23 cellular contexts compared by ENCODE assay signal in the genomic region with DNA sequence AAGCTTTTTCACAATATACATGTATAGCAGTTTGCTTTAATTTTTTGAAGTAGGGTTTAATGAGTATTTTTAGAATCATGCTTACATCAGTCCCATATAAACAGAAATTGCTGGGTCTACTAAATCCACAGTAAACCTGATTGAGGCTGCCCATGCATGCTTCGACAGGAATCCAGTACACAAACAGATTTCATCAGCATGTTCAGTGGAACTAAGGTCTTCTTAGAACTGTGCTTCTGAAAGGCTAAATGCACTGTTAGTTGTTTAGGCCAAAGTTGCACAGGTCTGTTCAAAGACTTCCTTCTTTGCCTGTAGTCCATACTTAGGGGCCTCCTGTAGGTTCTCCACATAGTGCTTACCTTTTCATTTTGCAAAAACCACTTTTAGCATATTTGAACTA. TPM values are rescaled to one million over a fixed set of nuclear protein-coding genes. Genes with fewer than 3 reads are reported as not detected.
DNase-seq lines count a peak whose midpoint lies in the region; ATAC-seq and TF ChIP-seq lines count a peak whose summit lies in the region.
"Had no signal": no experiment of that assay in that cellular context is flagged by ENCODE, and none has a peak within 500 bp of the region (broad histone marks: within the 10 kb centered on the region; RNA-seq: fewer than 3 reads in every experiment).

No MANE protein-coding gene starts in this region.

- H3K27ac Mint-ChIP-seq in activated CD8-positive, alpha-beta T cell treated with anti-CD3 and anti-CD28 coated beads, Interleukin-2, amount 10 ng/mL, durations not matched to agents 7 days and 5 days, result no peak overlapping the region
- H3K27ac Mint-ChIP-seq in activated CD8-positive, alpha-beta T cell treated with anti-CD3 and anti-CD28 coated beads for 36 hours, result no peak overlapping the region
- H3K27ac Mint-ChIP-seq: CD14-positive monocyte, H9, IgD-negative memory B cell had no signal

- CTCF ChIA-PET in activated CD8-positive, alpha-beta T cell treated with anti-CD3 and anti-CD28 coated beads, Interleukin-2, amount 10 ng/mL, durations not matched to agents 7 days and 5 days (lab: Charles Lee), result no interaction called here
- CTCF ChIA-PET in activated CD8-positive, alpha-beta T cell treated with anti-CD3 and anti-CD28 coated beads for 36 hours (lab: Charles Lee), result no interaction called here

- no peak overlapping the region for H3K4me3 ChIP-seq in adipocyte (ENCODE audit: low read length)
- H3K4me3 ChIP-seq: SJSA1 had no signal

- no peak for TF ChIP-seq CTCF in activated CD8-positive, alpha-beta T cell treated with anti-CD3 and anti-CD28 coated beads for 36 hours (IDR thresholded peaks at IDR 0.05)

- H3K9me3 ChIP-seq in adipocyte (ENCODE audit: control insufficient read depth, low read length), result peaks cover 10% of the 10 kb centered on the region
- H3K9me3 ChIP-seq: SJSA1 had no signal

- H3K4me1 Mint-ChIP-seq in activated CD8-positive, alpha-beta T cell treated with anti-CD3 and anti-CD28 coated beads, Interleukin-2, amount 10 ng/mL, durations not matched to agents 7 days and 5 days (ENCODE audit: low read depth), result no peaks in the 10 kb centered on the region
- H3K4me1 Mint-ChIP-seq in activated CD8-positive, alpha-beta T cell treated with anti-CD3 and anti-CD28 coated beads for 36 hours (ENCODE audit: low read depth), result no peaks in the 10 kb centered on the region
- H3K4me1 Mint-ChIP-seq: IgD-negative memory B cell had no signal

- peaks cover 24% of the 10 kb centered on the region for H3K4me1 ChIP-seq in adipocyte (ENCODE audit: control insufficient read depth, insufficient read depth, low read length)

- ATAC-seq in activated CD8-positive, alpha-beta T cell treated with anti-CD3 and anti-CD28 coated beads, Interleukin-2, amount 10 ng/mL, durations not matched to agents 7 days and 5 days, result no peak
- no peak for ATAC-seq in activated CD8-positive, alpha-beta T cell treated with anti-CD3 and anti-CD28 coated beads for 36 hours
- ATAC-seq in GM21619 (IDR thresholded peaks at IDR 0.05; ENCODE audit: unreplicated experiment), result no peak
- ATAC-seq: Panc1, Right ventricle myocardium inferior had no signal

- DNase-seq in activated CD8-positive, alpha-beta T cell treated with anti-CD3 and anti-CD28 coated beads, Interleukin-2, amount 10 ng/mL, durations not matched to agents 7 days and 5 days, result peak; percentile 2
- no peak for DNase-seq in activated CD8-positive, alpha-beta T cell treated with anti-CD3 and anti-CD28 coated beads for 36 hours
- DNase-seq in adipocyte (ENCODE audit: low read depth), result peak; percentile 50
- peak; percentile 42 for DNase-seq in fibroblast of peridontal ligament (ENCODE audit: extremely low read depth)
- peak; percentile 7 for DNase-seq in renal cortical epithelial cell (ENCODE audit: low read depth)
- no peak for DNase-seq in RPMI8226
- DNase-seq in C1 segment of cervical spinal cord (lab: John Stamatoyannopoulos, UW), result no peak
- DNase-seq: DMS79; H9; MV-4-11; NCI-H1105 treated with DMSO at 0.1 percent for 48 hours; NCI-H2081; NCI-H2171; NCI-H345; NCI-H524; NCI-H774; NK-92 treated with Interleukin-12 subunit alpha and Interleukin-12 subunit beta, amount 100 ng/mL, for 24 hours had no signal

- no peaks in the 10 kb centered on the region for H3K9me3 Mint-ChIP-seq in activated CD8-positive, alpha-beta T cell treated with anti-CD3 and anti-CD28 coated beads, Interleukin-2, amount 10 ng/mL, durations not matched to agents 7 days and 5 days (ENCODE audit: insufficient read depth)
- H3K9me3 Mint-ChIP-seq in activated CD8-positive, alpha-beta T cell treated with anti-CD3 and anti-CD28 coated beads for 36 hours, result peaks cover 3% of the 10 kb centered on the region

- H3K36me3 ChIP-seq in adipocyte (ENCODE audit: control insufficient read depth, insufficient read depth, low read length, severe bottlenecking), result no peaks in the 10 kb centered on the region
- H3K36me3 ChIP-seq: SJSA1 had no signal

- POLR2A ChIA-PET in activated CD8-positive, alpha-beta T cell treated with anti-CD3 and anti-CD28 coated beads, Interleukin-2, amount 10 ng/mL, durations not matched to agents 7 days and 5 days (lab: Charles Lee), result no interaction called here
- POLR2A ChIA-PET in activated CD8-positive, alpha-beta T cell treated with anti-CD3 and anti-CD28 coated beads for 36 hours (lab: Charles Lee), result interaction anchor here (0.6 kb wide), 1 partner anchor 26 kb away, joined by 3 read pairs; no protein-coding TSS in a partner anchor

- H3K27me3 Mint-ChIP-seq in activated CD8-positive, alpha-beta T cell treated with anti-CD3 and anti-CD28 coated beads, Interleukin-2, amount 10 ng/mL, durations not matched to agents 7 days and 5 days (ENCODE audit: low read depth), result peaks cover 5% of the 10 kb centered on the region
- peaks cover 11% of the 10 kb centered on the region for H3K27me3 Mint-ChIP-seq in activated CD8-positive, alpha-beta T cell treated with anti-CD3 and anti-CD28 coated beads for 36 hours

- H3K27me3 ChIP-seq in adipocyte (replicated peaks; ENCODE audit: control insufficient read depth, insufficient read depth, low read length), result no peaks in the 10 kb centered on the region
- H3K27me3 ChIP-seq: SJSA1 had no signal

- no peaks in the 10 kb centered on the region for H3K36me3 Mint-ChIP-seq in activated CD8-positive, alpha-beta T cell treated with anti-CD3 and anti-CD28 coated beads, Interleukin-2, amount 10 ng/mL, durations not matched to agents 7 days and 5 days (ENCODE audit: low read depth)
- H3K36me3 Mint-ChIP-seq in activated CD8-positive, alpha-beta T cell treated with anti-CD3 and anti-CD28 coated beads for 36 hours (ENCODE audit: low read depth), result no peaks in the 10 kb centered on the region
- H3K36me3 Mint-ChIP-seq: CD14-positive monocyte, IgD-negative memory B cell had no signal

- H3K9ac ChIP-seq in adipocyte (ENCODE audit: low read length), result no peak overlapping the region

- no peak overlapping the region for H3K4me3 Mint-ChIP-seq in activated CD8-positive, alpha-beta T cell treated with anti-CD3 and anti-CD28 coated beads, Interleukin-2, amount 10 ng/mL, durations not matched to agents 7 days and 5 days
- no peak overlapping the region for H3K4me3 Mint-ChIP-seq in activated CD8-positive, alpha-beta T cell treated with anti-CD3 and anti-CD28 coated beads for 36 hours
- H3K4me3 Mint-ChIP-seq: CD14-positive monocyte, H9, IgD-negative memory B cell had no signal

- intact Hi-C loops in activated CD8-positive, alpha-beta T cell treated with anti-CD3 and anti-CD28 coated beads for 36 hours (cut with micrococcal nuclease), result no loop called here

RNA-seq across cellular contexts. Expression of gene THBS2, which starts 42.5 kb away (rescaled TPM):
- total RNA-seq in activated CD8-positive, alpha-beta T cell treated with anti-CD3 and anti-CD28 coated beads, Interleukin-2, amount 10 ng/mL, durations not matched to agents 7 days and 5 days, result not detected
- not detected for total RNA-seq in activated CD8-positive, alpha-beta T cell treated with anti-CD3 and anti-CD28 coated beads for 36 hours
- 6.5 and 23.6 TPM in 2 replicates for total RNA-seq in renal cortical epithelial cell
- total RNA-seq: SJSA1 had no signal

Comparison
In these comparisons a context has a peak if more than half of its experiments do, and no peak if none do; other contexts are left out.
1. DNase-seq: peak in activated CD8-positive, alpha-beta T cell treated with anti-CD3 and anti-CD28 coated beads, Interleukin-2, amount 10 ng/mL, durations not matched to agents 7 days and 5 days (single experiment), adipocyte (single experiment), fibroblast of peridontal ligament (single experiment) and renal cortical epithelial cell (single experiment); none in activated CD8-positive, alpha-beta T cell treated with anti-CD3 and anti-CD28 coated beads for 36 hours (single experiment), RPMI8226 (single experiment) and C1 segment of cervical spinal cord (0 of 14).